2 cellular contexts compared by ENCODE assay signal in the genomic region with DNA sequence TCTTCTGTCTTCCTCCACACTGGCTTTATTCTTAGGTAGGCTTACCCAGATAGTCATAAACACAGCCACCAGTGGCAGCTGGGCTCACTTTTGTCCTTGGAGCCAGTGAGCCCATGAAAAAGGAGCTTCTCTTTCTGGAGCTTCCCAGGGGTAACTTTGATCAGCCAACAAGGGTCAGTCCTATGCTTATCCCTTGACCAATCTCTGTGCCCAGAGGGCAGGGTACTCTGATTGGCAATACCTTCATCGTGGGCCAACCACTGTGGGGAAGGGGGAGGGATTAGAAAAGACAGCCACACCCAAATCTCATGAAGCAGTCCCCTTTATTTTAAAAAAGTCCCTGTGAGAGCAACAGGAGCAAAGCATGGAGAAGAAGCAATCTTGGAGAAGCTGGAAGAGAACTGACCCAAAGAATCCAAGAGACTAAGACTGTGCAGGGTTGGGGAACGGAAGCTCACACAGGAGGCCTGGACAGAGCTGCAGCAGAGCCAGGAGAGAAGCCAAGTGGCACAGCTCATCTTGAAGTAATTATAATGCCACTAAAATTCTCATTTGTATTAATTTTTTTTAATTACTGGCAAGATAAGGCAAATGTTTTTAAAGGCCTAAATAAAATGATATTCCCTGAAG.
TF ChIP-seq lines count a peak whose summit lies in the region.

No MANE protein-coding gene starts in this region.

TF ChIP-seq in SK-N-SH, 30 proteins besides CTCF, POLR2A, EP300 and RAD21 (continued from another document):
- no peak for TF ChIP-seq POLR2AphosphoS5 (IDR thresholded peaks at IDR 0.05; ENCODE audit: low read depth, low read length)
- TF ChIP-seq, protein P1, sequence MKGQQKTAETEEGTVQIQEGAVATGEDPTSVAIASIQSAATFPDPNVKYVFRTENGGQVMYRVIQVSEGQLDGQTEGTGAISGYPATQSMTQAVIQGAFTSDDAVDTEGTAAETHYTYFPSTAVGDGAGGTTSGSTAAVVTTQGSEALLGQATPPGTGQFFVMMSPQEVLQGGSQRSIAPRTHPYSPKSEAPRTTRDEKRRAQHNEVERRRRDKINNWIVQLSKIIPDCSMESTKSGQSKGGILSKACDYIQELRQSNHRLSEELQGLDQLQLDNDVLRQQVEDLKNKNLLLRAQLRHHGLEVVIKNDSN (IDR thresholded peaks at IDR 0.05; ENCODE audit: borderline replicate concordance, low read depth): no peak
- TF ChIP-seq, protein P2, sequence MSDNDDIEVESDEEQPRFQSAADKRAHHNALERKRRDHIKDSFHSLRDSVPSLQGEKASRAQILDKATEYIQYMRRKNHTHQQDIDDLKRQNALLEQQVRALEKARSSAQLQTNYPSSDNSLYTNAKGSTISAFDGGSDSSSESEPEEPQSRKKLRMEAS (IDR thresholded peaks at IDR 0.05; ENCODE audit: low read depth): no peak
- TF ChIP-seq, protein P3, sequence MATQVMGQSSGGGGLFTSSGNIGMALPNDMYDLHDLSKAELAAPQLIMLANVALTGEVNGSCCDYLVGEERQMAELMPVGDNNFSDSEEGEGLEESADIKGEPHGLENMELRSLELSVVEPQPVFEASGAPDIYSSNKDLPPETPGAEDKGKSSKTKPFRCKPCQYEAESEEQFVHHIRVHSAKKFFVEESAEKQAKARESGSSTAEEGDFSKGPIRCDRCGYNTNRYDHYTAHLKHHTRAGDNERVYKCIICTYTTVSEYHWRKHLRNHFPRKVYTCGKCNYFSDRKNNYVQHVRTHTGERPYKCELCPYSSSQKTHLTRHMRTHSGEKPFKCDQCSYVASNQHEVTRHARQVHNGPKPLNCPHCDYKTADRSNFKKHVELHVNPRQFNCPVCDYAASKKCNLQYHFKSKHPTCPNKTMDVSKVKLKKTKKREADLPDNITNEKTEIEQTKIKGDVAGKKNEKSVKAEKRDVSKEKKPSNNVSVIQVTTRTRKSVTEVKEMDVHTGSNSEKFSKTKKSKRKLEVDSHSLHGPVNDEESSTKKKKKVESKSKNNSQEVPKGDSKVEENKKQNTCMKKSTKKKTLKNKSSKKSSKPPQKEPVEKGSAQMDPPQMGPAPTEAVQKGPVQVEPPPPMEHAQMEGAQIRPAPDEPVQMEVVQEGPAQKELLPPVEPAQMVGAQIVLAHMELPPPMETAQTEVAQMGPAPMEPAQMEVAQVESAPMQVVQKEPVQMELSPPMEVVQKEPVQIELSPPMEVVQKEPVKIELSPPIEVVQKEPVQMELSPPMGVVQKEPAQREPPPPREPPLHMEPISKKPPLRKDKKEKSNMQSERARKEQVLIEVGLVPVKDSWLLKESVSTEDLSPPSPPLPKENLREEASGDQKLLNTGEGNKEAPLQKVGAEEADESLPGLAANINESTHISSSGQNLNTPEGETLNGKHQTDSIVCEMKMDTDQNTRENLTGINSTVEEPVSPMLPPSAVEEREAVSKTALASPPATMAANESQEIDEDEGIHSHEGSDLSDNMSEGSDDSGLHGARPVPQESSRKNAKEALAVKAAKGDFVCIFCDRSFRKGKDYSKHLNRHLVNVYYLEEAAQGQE (IDR thresholded peaks at IDR 0.05; ENCODE audit: low read depth, low read length): no peak
- no peak for TF ChIP-seq NRF1 (IDR thresholded peaks at IDR 0.05; ENCODE audit: low read depth, low read length)

TF ChIP-seq in SK-N-SH treated with all-trans-retinoic acid at 6 μM for 48 hours, 23 proteins besides CTCF, POLR2A, EP300 and RAD21:
- TF ChIP-seq, protein P4, sequence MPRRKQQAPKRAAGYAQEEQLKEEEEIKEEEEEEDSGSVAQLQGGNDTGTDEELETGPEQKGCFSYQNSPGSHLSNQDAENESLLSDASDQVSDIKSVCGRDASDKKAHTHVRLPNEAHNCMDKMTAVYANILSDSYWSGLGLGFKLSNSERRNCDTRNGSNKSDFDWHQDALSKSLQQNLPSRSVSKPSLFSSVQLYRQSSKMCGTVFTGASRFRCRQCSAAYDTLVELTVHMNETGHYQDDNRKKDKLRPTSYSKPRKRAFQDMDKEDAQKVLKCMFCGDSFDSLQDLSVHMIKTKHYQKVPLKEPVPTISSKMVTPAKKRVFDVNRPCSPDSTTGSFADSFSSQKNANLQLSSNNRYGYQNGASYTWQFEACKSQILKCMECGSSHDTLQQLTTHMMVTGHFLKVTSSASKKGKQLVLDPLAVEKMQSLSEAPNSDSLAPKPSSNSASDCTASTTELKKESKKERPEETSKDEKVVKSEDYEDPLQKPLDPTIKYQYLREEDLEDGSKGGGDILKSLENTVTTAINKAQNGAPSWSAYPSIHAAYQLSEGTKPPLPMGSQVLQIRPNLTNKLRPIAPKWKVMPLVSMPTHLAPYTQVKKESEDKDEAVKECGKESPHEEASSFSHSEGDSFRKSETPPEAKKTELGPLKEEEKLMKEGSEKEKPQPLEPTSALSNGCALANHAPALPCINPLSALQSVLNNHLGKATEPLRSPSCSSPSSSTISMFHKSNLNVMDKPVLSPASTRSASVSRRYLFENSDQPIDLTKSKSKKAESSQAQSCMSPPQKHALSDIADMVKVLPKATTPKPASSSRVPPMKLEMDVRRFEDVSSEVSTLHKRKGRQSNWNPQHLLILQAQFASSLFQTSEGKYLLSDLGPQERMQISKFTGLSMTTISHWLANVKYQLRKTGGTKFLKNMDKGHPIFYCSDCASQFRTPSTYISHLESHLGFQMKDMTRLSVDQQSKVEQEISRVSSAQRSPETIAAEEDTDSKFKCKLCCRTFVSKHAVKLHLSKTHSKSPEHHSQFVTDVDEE (CRISPR knock-in tag; IDR thresholded peaks at IDR 0.05): no peak; the same call in 1 of the 2 replicates
- TF ChIP-seq ARNTL (CRISPR knock-in tag; IDR thresholded peaks at IDR 0.05; ENCODE audit: borderline replicate concordance, low read depth) (no peak), OSR1 (CRISPR knock-in tag; IDR thresholded peaks at IDR 0.05) (no peak), ZNF8 (CRISPR knock-in tag; IDR thresholded peaks at IDR 0.05) (no peak), ZNF565 (CRISPR knock-in tag; conservative IDR thresholded peaks at IDR 0.05; ENCODE audit: low read depth) (no peak), ESRRG (CRISPR knock-in tag; IDR thresholded peaks at IDR 0.05) (no peak), ZFP3 (CRISPR knock-in tag; IDR thresholded peaks at IDR 0.05) (no peak), TOX (CRISPR knock-in tag; IDR thresholded peaks at IDR 0.05; ENCODE audit: borderline replicate concordance) (no peak), CSDC2 (CRISPR knock-in tag; IDR thresholded peaks at IDR 0.05) (no peak), ZC3H10 (CRISPR knock-in tag; IDR thresholded peaks at IDR 0.05) (no peak)
- TF ChIP-seq, protein P5, sequence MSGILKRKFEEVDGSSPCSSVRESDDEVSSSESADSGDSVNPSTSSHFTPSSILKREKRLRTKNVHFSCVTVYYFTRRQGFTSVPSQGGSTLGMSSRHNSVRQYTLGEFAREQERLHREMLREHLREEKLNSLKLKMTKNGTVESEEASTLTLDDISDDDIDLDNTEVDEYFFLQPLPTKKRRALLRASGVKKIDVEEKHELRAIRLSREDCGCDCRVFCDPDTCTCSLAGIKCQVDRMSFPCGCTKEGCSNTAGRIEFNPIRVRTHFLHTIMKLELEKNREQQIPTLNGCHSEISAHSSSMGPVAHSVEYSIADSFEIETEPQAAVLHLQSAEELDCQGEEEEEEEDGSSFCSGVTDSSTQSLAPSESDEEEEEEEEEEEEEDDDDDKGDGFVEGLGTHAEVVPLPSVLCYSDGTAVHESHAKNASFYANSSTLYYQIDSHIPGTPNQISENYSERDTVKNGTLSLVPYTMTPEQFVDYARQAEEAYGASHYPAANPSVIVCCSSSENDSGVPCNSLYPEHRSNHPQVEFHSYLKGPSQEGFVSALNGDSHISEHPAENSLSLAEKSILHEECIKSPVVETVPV (CRISPR knock-in tag; IDR thresholded peaks at IDR 0.05): no peak
- TF ChIP-seq, protein P6, sequence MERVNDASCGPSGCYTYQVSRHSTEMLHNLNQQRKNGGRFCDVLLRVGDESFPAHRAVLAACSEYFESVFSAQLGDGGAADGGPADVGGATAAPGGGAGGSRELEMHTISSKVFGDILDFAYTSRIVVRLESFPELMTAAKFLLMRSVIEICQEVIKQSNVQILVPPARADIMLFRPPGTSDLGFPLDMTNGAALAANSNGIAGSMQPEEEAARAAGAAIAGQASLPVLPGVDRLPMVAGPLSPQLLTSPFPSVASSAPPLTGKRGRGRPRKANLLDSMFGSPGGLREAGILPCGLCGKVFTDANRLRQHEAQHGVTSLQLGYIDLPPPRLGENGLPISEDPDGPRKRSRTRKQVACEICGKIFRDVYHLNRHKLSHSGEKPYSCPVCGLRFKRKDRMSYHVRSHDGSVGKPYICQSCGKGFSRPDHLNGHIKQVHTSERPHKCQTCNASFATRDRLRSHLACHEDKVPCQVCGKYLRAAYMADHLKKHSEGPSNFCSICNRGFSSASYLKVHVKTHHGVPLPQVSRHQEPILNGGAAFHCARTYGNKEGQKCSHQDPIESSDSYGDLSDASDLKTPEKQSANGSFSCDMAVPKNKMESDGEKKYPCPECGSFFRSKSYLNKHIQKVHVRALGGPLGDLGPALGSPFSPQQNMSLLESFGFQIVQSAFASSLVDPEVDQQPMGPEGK (CRISPR knock-in tag; IDR thresholded peaks at IDR 0.05; ENCODE audit: borderline replicate concordance): no peak
